ENCODE assay signal across 36 cellular contexts in the genomic region with DNA sequence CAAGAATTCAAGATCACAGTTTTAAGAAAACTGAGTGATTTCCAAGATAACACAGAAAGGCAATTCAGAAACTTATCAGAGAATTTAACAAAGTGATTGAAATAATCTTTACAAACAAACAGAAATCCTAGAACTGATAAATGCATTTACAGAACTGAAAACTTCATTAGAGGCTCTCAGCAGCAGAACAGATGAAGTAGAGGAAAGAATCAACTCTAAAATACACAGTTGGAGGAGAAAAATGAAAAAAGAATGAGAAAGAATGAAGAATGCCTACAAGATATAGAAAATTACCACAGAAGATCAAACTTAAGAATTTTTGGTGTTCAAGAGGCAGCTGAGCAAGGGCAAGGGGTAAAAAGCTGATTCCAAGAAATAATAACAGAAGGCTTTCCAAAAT.
"Had no signal": no experiment of that assay in that cellular context is flagged by ENCODE, and none has a peak within 500 bp of the region (broad histone marks: within the 10 kb centered on the region; RNA-seq: fewer than 3 reads in every experiment).

No MANE protein-coding gene starts in this region.

- H3K4me3 ChIP-seq: adrenal gland, body of pancreas, breast epithelium had no signal

- H3K4me1 ChIP-seq: adrenal gland, body of pancreas, breast epithelium had no signal

- H3K27ac Mint-ChIP-seq: activated B cell treated with CpG ODN at 0.5 μM for 24 hours; activated CD4-positive, alpha-beta memory T cell treated with anti-CD3 and anti-CD28 coated beads for 36 hours; activated CD4-positive, alpha-beta T cell treated with anti-CD3 and anti-CD28 coated beads, Interleukin-2, amount 10 ng/mL, durations not matched to agents 24 days and 14 days; activated CD8-positive, alpha-beta T cell treated with anti-CD3 and anti-CD28 coated beads for 36 hours; activated naive CD4-positive, alpha-beta T cell treated with anti-CD3 and anti-CD28 coated beads for 36 hours; activated naive CD4-positive, alpha-beta T cell treated with anti-CD3 and anti-CD28 coated beads, Interleukin-2, amount 50 U/mL, for 72 hours; activated naive CD8-positive, alpha-beta T cell treated with anti-CD3 and anti-CD28 coated beads for 36 hours; activated T-helper 1 cell treated with anti-CD3 and anti-CD28 coated beads, Interleukin-12 subunit alpha, Interleukin-12 subunit beta, Interleukin-2, Interleukin-4 antibody, amounts not matched to agents 30 ng/mL and 10 ng/mL and 1 ng/mL, durations not matched to agents 14 hours and 24 hours and 36 hours; activated T-helper 17 cell treated with anti-CD3 and anti-CD28 coated beads, Interleukin-2, amount 50 U/mL, for 72 hours; T-helper 1 cell treated with Interleukin-12 subunit alpha and Interleukin-12 subunit beta and Interleukin-4 antibody, amounts not matched to agents 30 μg/mL and 1 μg/mL, for 36 hours; T-helper 2 cell treated with Interferon-gamma antibody and Interleukin-4, amounts not matched to agents 5 μg/mL and 100 μg/mL, for 36 hours had no signal

- H3K27me3 ChIP-seq: body of pancreas, brain microvascular endothelial cell, breast epithelium had no signal

- H3K4me1 Mint-ChIP-seq: activated B cell treated with CpG ODN at 0.5 μM for 24 hours; activated naive CD8-positive, alpha-beta T cell treated with anti-CD3 and anti-CD28 coated beads for 36 hours; activated T-helper 17 cell treated with anti-CD3 and anti-CD28 coated beads, Interleukin-2, amount 50 U/mL, for 72 hours had no signal

- H3K4me3 Mint-ChIP-seq: activated B cell treated with CpG ODN at 0.5 μM for 24 hours; activated CD4-positive, alpha-beta memory T cell treated with anti-CD3 and anti-CD28 coated beads for 36 hours; activated CD4-positive, alpha-beta T cell treated with anti-CD3 and anti-CD28 coated beads, Interleukin-2, amount 10 ng/mL, durations not matched to agents 24 days and 14 days; activated CD8-positive, alpha-beta T cell treated with anti-CD3 and anti-CD28 coated beads for 36 hours; activated naive CD4-positive, alpha-beta T cell treated with anti-CD3 and anti-CD28 coated beads for 36 hours; activated naive CD8-positive, alpha-beta T cell treated with anti-CD3 and anti-CD28 coated beads for 36 hours; activated T-cell treated with anti-CD3 and anti-CD28 coated beads, Interleukin-2, amount 50 U/mL, for 4 hours; activated T-helper 1 cell treated with anti-CD3 and anti-CD28 coated beads, Interleukin-12 subunit alpha, Interleukin-12 subunit beta, Interleukin-2, Interleukin-4 antibody, amounts not matched to agents 30 ng/mL and 10 ng/mL and 1 ng/mL, durations not matched to agents 14 hours and 24 hours and 36 hours; activated T-helper 17 cell treated with anti-CD3 and anti-CD28 coated beads, Interleukin-2, amount 50 U/mL, for 72 hours; T-helper 1 cell treated with Interleukin-12 subunit alpha and Interleukin-12 subunit beta and Interleukin-4 antibody, amounts not matched to agents 30 μg/mL and 1 μg/mL, for 36 hours; T-helper 2 cell treated with Interferon-gamma antibody and Interleukin-4, amounts not matched to agents 5 μg/mL and 100 μg/mL, for 36 hours had no signal

- DNase-seq: activated B cell treated with CpG ODN at 0.5 μM for 24 hours; activated CD4-positive, alpha-beta memory T cell treated with anti-CD3 and anti-CD28 coated beads for 36 hours; activated CD4-positive, alpha-beta T cell treated with anti-CD3 and anti-CD28 coated beads for 4 hours; activated CD4-positive, alpha-beta T cell treated with anti-CD3 and anti-CD28 coated beads, Interleukin-2, amount 10 ng/mL, durations not matched to agents 24 days and 14 days; activated CD4-positive, alpha-beta T cell treated with anti-CD3 and anti-CD28 coated beads, Interleukin-2, amount 50 U/mL, for 1 hour; activated CD4-positive, alpha-beta T cell treated with anti-CD3 and anti-CD28 coated beads, Interleukin-2, amount 50 U/mL, for 4 hours; activated CD4-positive, CD25-positive, alpha-beta regulatory T cell treated with anti-CD3 and anti-CD28 coated beads, Interleukin-2, amount 50 U/mL, for 72 hours; activated CD8-positive, alpha-beta memory T cell treated with anti-CD3 and anti-CD28 coated beads, Interleukin-2, amount 50 U/mL, for 4 hours; activated CD8-positive, alpha-beta T cell treated with anti-CD3 and anti-CD28 coated beads for 36 hours; activated effector memory CD4-positive, alpha-beta T cell treated with anti-CD3 and anti-CD28 coated beads, Interleukin-2, amount 50 U/mL, for 16 hours; activated gamma-delta T cell treated with Interleukin-2 at 50 U/mL for 16 hours; activated naive CD4-positive, alpha-beta T cell; activated naive CD4-positive, alpha-beta T cell treated with anti-CD3 and anti-CD28 coated beads for 36 hours; activated naive CD4-positive, alpha-beta T cell treated with anti-CD3 and anti-CD28 coated beads, Interleukin-2, amount 50 U/mL, for 16 hours; activated naive CD8-positive, alpha-beta T cell treated with anti-CD3 and anti-CD28 coated beads for 36 hours; activated T-cell treated with anti-CD3 and anti-CD28 coated beads for 4 hours; activated T-cell treated with anti-CD3 and anti-CD28 coated beads, Interleukin-2, amount 50 U/mL, for 1 hour; activated T-cell treated with anti-CD3 and anti-CD28 coated beads, Interleukin-2, amount 50 U/mL, for 4 hours; adrenal gland; amniotic stem cell; aorta; body of pancreas; brain microvascular endothelial cell; central memory CD4-positive, alpha-beta T cell; T-helper 1 cell; T-helper 2 cell; T-helper 9 cell had no signal

- H3K36me3 ChIP-seq: adrenal gland, brain microvascular endothelial cell, breast epithelium had no signal

- H3K27ac ChIP-seq: adrenal gland, body of pancreas, brain microvascular endothelial cell, breast epithelium, VCaP had no signal

- H3K9me3 ChIP-seq: adrenal gland, body of pancreas had no signal

- ATAC-seq: activated CD8-positive, alpha-beta T cell treated with anti-CD3 and anti-CD28 coated beads for 36 hours; activated naive CD4-positive, alpha-beta T cell treated with anti-CD3 and anti-CD28 coated beads, Interleukin-2, amount 50 U/mL, for 72 hours; activated T-cell treated with anti-CD3 and anti-CD28 coated beads, Interleukin-2, amount 50 U/mL, for 4 hours; activated T-helper 17 cell treated with anti-CD3 and anti-CD28 coated beads, Interleukin-2, amount 50 U/mL, for 72 hours; body of pancreas had no signal

- FAIRE-seq: astrocyte, TTC549 had no signal
